In the genomic region with DNA sequence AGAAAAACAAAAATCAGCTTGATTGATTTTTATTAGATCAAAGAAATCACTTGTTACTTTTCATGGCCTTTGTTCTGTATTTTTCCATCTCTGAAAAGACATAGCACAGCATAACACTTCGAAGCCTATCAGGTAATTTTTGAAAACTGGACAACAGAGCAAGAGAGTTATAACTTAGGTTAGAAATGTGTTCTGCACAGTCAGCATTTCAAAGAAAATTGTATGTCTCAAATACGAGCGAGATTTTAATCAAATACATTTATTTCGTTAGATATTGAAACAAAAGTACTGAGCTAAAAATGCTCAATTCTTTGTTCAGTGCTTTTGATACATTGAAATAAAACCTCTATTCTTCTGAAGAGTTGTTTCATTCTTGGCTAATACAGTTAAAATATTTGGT, we compare ENCODE assay signal across 30 cellular contexts.
"Had no signal": no experiment of that assay in that cellular context is flagged by ENCODE, and none has a peak within 500 bp of the region (broad histone marks: within the 10 kb centered on the region; RNA-seq: fewer than 3 reads in every experiment).

No MANE protein-coding gene starts in this region.

- H3K4me3 ChIP-seq: left lung, lower lobe of right lung, mucosa of descending colon, pancreas, prostate gland, sigmoid colon, spleen, suprapubic skin, thoracic aorta, tibial artery, uterus had no signal

- H3K4me3 Mint-ChIP-seq: immature natural killer cell; naive thymus-derived CD4-positive, alpha-beta T cell; natural killer cell treated with Interleukin-12 subunit alpha and Interleukin-12 subunit beta and Interleukin-15 and Interleukin-18, amount 100 ng/mL, for 72 hours; neural crest cell; stimulated activated effector memory CD8-positive, alpha-beta T cell treated with anti-CD3 and anti-CD28 coated beads, Interleukin-12 subunit alpha, Interleukin-12 subunit beta, amount 100 ng/mL, for 72 hours; stimulated activated naive CD8-positive, alpha-beta T cell treated with anti-CD3 and anti-CD28 coated beads, Interleukin-15, Interleukin-2, amounts not matched to agents 100 ng/mL and 50 ng/mL, for 24 hours had no signal

- H3K9me3 ChIP-seq: left lung, lower lobe of right lung, mucosa of descending colon, pancreas, prostate gland, sigmoid colon, spleen, suprapubic skin, thoracic aorta, tibial artery, uterus had no signal

- H3K27me3 Mint-ChIP-seq: natural killer cell treated with Interleukin-12 subunit alpha and Interleukin-12 subunit beta and Interleukin-15 and Interleukin-18, amount 100 ng/mL, for 72 hours; stimulated activated naive CD8-positive, alpha-beta T cell treated with anti-CD3 and anti-CD28 coated beads, Interleukin-15, Interleukin-2, amounts not matched to agents 100 ng/mL and 50 ng/mL, for 24 hours had no signal

- H3K36me3 Mint-ChIP-seq: immature natural killer cell; naive thymus-derived CD4-positive, alpha-beta T cell; natural killer cell treated with Interleukin-12 subunit alpha and Interleukin-12 subunit beta and Interleukin-15 and Interleukin-18, amount 100 ng/mL, for 72 hours; stimulated activated effector memory CD8-positive, alpha-beta T cell treated with anti-CD3 and anti-CD28 coated beads, Interleukin-12 subunit alpha, Interleukin-12 subunit beta, amount 100 ng/mL, for 72 hours had no signal

- H3K9me3 Mint-ChIP-seq: neural crest cell; stimulated activated naive CD8-positive, alpha-beta T cell treated with anti-CD3 and anti-CD28 coated beads, Interleukin-15, Interleukin-2, amounts not matched to agents 100 ng/mL and 50 ng/mL, for 24 hours had no signal

- ATAC-seq: left colon; left lung; lower lobe of right lung; mucosa of descending colon; naive thymus-derived CD4-positive, alpha-beta T cell; natural killer cell treated with Interleukin-12 subunit alpha and Interleukin-12 subunit beta and Interleukin-15 and Interleukin-18, amount 100 ng/mL, for 72 hours; pancreas; right cardiac atrium; stimulated activated effector memory CD8-positive, alpha-beta T cell treated with anti-CD3 and anti-CD28 coated beads, Interleukin-12 subunit alpha, Interleukin-12 subunit beta, amount 100 ng/mL, for 72 hours had no signal

- H3K27me3 ChIP-seq: left lung, pancreas, sigmoid colon, spleen, suprapubic skin, tibial artery, uterus had no signal

- H3K36me3 ChIP-seq: left lung, lower lobe of right lung, pancreas, prostate gland, sigmoid colon, spleen, suprapubic skin, thoracic aorta, tibial artery, uterus had no signal

- H3K27ac Mint-ChIP-seq: immature natural killer cell; naive thymus-derived CD4-positive, alpha-beta T cell; natural killer cell treated with Interleukin-12 subunit alpha and Interleukin-12 subunit beta and Interleukin-15 and Interleukin-18, amount 100 ng/mL, for 72 hours; stimulated activated effector memory CD8-positive, alpha-beta T cell treated with anti-CD3 and anti-CD28 coated beads, Interleukin-12 subunit alpha, Interleukin-12 subunit beta, amount 100 ng/mL, for 72 hours; stimulated activated naive CD8-positive, alpha-beta T cell treated with anti-CD3 and anti-CD28 coated beads, Interleukin-15, Interleukin-2, amounts not matched to agents 100 ng/mL and 50 ng/mL, for 24 hours had no signal

- H3K27ac ChIP-seq: left lung, lower lobe of right lung, pancreas, prostate gland, sigmoid colon, spleen, suprapubic skin, thoracic aorta, tibial artery, uterus had no signal

- DNase-seq: hypothalamus; immature natural killer cell; kidney; left colon; left lung; lower lobe of right lung; mesendoderm; midbrain; mucosa of descending colon; naive thymus-derived CD4-positive, alpha-beta T cell; nucleus accumbens; pancreas; posterior cingulate gyrus; retina; right cardiac atrium; sigmoid colon; small intestine; spleen; stimulated activated CD4-positive, alpha-beta T cell treated with anti-CD3 and anti-CD28 coated beads, Interleukin-4, amount 100 ng/mL, for 24 hours; stimulated activated naive CD4-positive, alpha-beta T cell; tibial artery; trophoblast cell; uterus had no signal

- H3K4me1 Mint-ChIP-seq: immature natural killer cell; naive thymus-derived CD4-positive, alpha-beta T cell; neural crest cell; stimulated activated effector memory CD8-positive, alpha-beta T cell treated with anti-CD3 and anti-CD28 coated beads, Interleukin-12 subunit alpha, Interleukin-12 subunit beta, amount 100 ng/mL, for 72 hours had no signal

- H3K4me1 ChIP-seq: left lung, lower lobe of right lung, pancreas, prostate gland, sigmoid colon, spleen, suprapubic skin, tibial artery, uterus had no signal
